Comparison of ENCODE assay signal across 25 cellular contexts in the genomic region with DNA sequence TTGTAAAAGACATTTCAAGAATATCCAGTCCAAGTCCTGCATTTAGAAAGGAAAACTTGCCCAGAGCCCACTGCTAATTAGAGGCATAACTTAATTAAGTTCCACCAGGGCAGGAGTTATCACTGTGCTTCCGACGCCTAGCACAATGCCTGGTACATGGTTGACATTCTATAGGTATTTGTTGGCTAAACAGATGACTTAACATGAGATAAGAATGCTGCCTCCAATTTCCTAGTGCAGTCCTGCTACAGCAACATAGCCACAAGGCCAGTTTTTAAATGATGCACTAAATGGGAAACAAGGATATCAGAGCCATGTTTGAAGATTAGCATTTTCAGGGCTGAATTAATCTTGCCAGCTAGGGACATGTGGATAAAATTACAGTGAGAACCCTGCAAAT.
"Had no signal": no experiment of that assay in that cellular context is flagged by ENCODE, and none has a peak within 500 bp of the region (broad histone marks: within the 10 kb centered on the region; RNA-seq: fewer than 3 reads in every experiment).

No MANE protein-coding gene starts in this region.

- FAIRE-seq: colon, kidney had no signal

- H3K36me3 ChIP-seq: gastroesophageal sphincter, neural progenitor cell, right atrium auricular region, tibial nerve had no signal

- H3K27me3 ChIP-seq: body of pancreas, gastroesophageal sphincter, hepatocyte, neural progenitor cell, right atrium auricular region, tibial nerve had no signal

- DNase-seq: activated B cell treated with CpG ODN at 0.5 μM for 24 hours; activated CD4-positive, alpha-beta T cell treated with anti-CD3 and anti-CD28 coated beads, Interleukin-2, amount 50 U/mL, for 1 hour; activated CD8-positive, alpha-beta memory T cell treated with anti-CD3 and anti-CD28 coated beads, Interleukin-2, amount 10 ng/mL, durations not matched to agents 7 days and 5 days; activated CD8-positive, alpha-beta T cell treated with anti-CD3 and anti-CD28 coated beads for 36 hours; activated naive CD4-positive, alpha-beta T cell treated with Interleukin-2 at 50 U/mL for 16 hours; activated T-cell treated with anti-CD3 and anti-CD28 coated beads, Interleukin-2, amount 50 U/mL, for 48 hours; aorta; body of pancreas; dermis blood vessel endothelial cell; effector CD4-positive, alpha-beta T cell; kidney; left colon; mammary epithelial cell; natural killer cell; occipital lobe; stimulated activated CD4-positive, alpha-beta T cell treated with anti-CD3 and anti-CD28 coated beads, Interleukin-15, amount 100 ng/mL, for 24 hours; stimulated activated CD4-positive, alpha-beta T cell treated with anti-CD3 and anti-CD28 coated beads, Interleukin-2, amount 100 ng/mL, for 24 hours; stimulated activated naive CD4-positive, alpha-beta T cell had no signal

- H3K9ac ChIP-seq: neural progenitor cell, parathyroid adenoma had no signal

- H3K4me2 ChIP-seq: hepatocyte, neural progenitor cell had no signal

- H3K79me2 ChIP-seq: hepatocyte, parathyroid adenoma had no signal

- H2AFZ ChIP-seq: hepatocyte, neural progenitor cell, parathyroid adenoma had no signal

- H3K9me3 ChIP-seq: body of pancreas, gastroesophageal sphincter, right atrium auricular region, tibial nerve had no signal

- H3K4me1 ChIP-seq: parathyroid adenoma had no signal

- H3K4me3 ChIP-seq: body of pancreas, gastroesophageal sphincter, hepatocyte, neural progenitor cell, right atrium auricular region, tibial nerve had no signal

- H3K27ac ChIP-seq: body of pancreas, gastroesophageal sphincter, hepatocyte, neural progenitor cell, parathyroid adenoma, right atrium auricular region, tibial nerve had no signal
